16 cellular contexts compared by ENCODE assay signal in the genomic region with DNA sequence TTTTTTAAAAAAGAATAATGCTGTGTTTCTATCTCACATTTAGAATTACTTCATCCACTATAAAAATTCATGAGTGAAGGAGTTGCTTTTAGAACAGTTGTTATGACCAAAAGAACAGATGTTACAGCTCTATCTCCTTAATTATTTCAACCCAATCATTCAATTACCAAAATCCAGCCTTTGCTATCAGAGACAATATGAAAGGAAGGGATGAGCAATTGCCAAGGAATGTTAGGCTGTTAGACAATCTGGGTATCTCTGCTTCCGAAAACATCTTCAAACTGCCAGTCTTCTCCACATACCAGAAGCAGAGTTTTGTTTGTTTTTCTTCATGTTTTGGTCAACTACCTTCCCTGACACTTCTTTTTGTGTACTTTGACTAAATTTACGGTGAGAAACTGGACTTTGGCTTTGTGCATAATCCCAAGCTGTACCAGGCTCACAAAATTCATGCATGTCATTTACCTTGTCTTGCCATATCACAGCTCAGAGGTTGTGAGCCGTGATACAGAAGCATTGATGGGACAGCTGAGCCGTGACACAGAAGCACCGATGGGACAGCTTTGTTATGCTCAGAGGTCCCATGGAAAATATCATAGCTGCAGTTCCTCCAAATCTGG.
"Had no signal": no experiment of that assay in that cellular context is flagged by ENCODE, and none has a peak within 500 bp of the region (broad histone marks: within the 10 kb centered on the region; RNA-seq: fewer than 3 reads in every experiment).

No MANE protein-coding gene starts in this region.

- H3K9me3 ChIP-seq: ascending aorta, neutrophil, spleen, tibial nerve had no signal

- H3K27ac ChIP-seq: ascending aorta, dorsolateral prefrontal cortex, neutrophil, spleen, tibial nerve had no signal

- H3K4me1 ChIP-seq: ascending aorta, spleen, tibial nerve had no signal

- H3K36me3 ChIP-seq: ascending aorta, neutrophil, spleen, tibial nerve had no signal

- H3K27me3 ChIP-seq: ascending aorta, neutrophil, spleen, tibial nerve had no signal

- H3K4me3 ChIP-seq: ascending aorta, dorsolateral prefrontal cortex, spleen, tibial nerve had no signal

- DNase-seq: activated CD4-positive, alpha-beta T cell treated with anti-CD3 and anti-CD28 coated beads, Interleukin-2, amount 10 ng/mL, durations not matched to agents 24 days and 14 days; activated CD8-positive, alpha-beta memory T cell treated with anti-CD3 and anti-CD28 coated beads for 24 hours; activated naive CD4-positive, alpha-beta T cell treated with Interleukin-2 at 50 U/mL for 16 hours; activated naive CD8-positive, alpha-beta T cell treated with anti-CD3 and anti-CD28 coated beads, Interleukin-2, amount 50 U/mL, for 24 hours; dorsolateral prefrontal cortex; head of caudate nucleus; naive thymus-derived CD4-positive, alpha-beta T cell; right cardiac atrium; spleen; stimulated activated CD4-positive, alpha-beta T cell treated with anti-CD3 and anti-CD28 coated beads, Interleukin-1b, Interleukin-23, amount 100 ng/mL, for 48 hours had no signal

- ATAC-seq: activated naive CD8-positive, alpha-beta T cell treated with anti-CD3 and anti-CD28 coated beads, Interleukin-2, amount 50 U/mL, for 24 hours; esophagus mucosa; naive thymus-derived CD4-positive, alpha-beta T cell; right cardiac atrium; stimulated activated memory B cell treated with anti-CD40 and anti-IgM and Interleukin-4, amounts not matched to agents 10 μg/mL and 1 μg/mL and 100 μg/mL, for 72 hours; WTC11 had no signal
